ENCODE assay signal across 8 cellular contexts in genomic region chr5:16465544-16466432, GRCh38. TPM values are rescaled to one million over a fixed set of nuclear protein-coding genes. Genes with fewer than 3 reads are reported as not detected.
A peak's percentile ranks its signal among the peaks of the same experiment; 100 is the strongest.
DNase-seq lines count a peak whose midpoint lies in the region; ATAC-seq and TF ChIP-seq lines count a peak whose summit lies in the region.

ZNF622 (minus strand) TSS chr5:16465800; CDS start chr5:16465665, 135 bp downstream.

- ATAC-seq in HG03432 (IDR thresholded peaks at IDR 0.05; ENCODE audit: unreplicated experiment) = peak; percentile 90

- peak; percentile 99 for TF ChIP-seq POLR2A in GM19193 (IDR thresholded peaks at IDR 0.05; ENCODE audit: extremely low read depth, insufficient read depth, insufficient read length)

- DNase-seq in AML-193 (lab: John Stamatoyannopoulos, UW) (peak; percentile 76 to 83), NCI-H460 (ENCODE audit: extremely low read depth, low read depth) (peak; percentile 90), cerebellar nuclear complex (lab: John Stamatoyannopoulos, UW) (peak; percentile 26 to 86), islet precursor cell (peak; percentile 95)
- peak; percentile 86 for DNase-seq in activated CD4-positive, CD25-positive, alpha-beta regulatory T cell treated with anti-CD3 and anti-CD28 coated beads, Interleukin-2, amount 50 U/mL, for 72 hours
- DNase-seq in stimulated activated CD4-positive, alpha-beta T cell treated with anti-CD3 and anti-CD28 coated beads, Interleukin-12 subunit alpha, Interleukin-12 subunit beta, amount 100 ng/mL, for 48 hours (ENCODE audit: low read depth in 2 of 3, low spot score in 1 of 3) = peak; percentile 80 to 87 (median 83)

RNA-seq across cellular contexts. Expression of gene ZNF622, which starts in this region (rescaled TPM):
- 30.4 and 37.6 TPM in 2 replicates for total RNA-seq in NCI-H460 (2014; rRNA removed; shearing (Covaris generic))
- polyA plus RNA-seq in NCI-H460 (2014; cell fraction: nucleus; rRNA removed) = 17.2 and 20.5 TPM in 2 replicates

Comparison
In these comparisons a context has a peak if more than half of its experiments do, and no peak if none do; other contexts are left out.
1. Peak in every context shown above with its lines: DNase-seq and ATAC-seq.